Comparison of ENCODE assay signal across 1 cellular context in genomic region chr1:67479146-67479891, GRCh38.
TF ChIP-seq lines count a peak whose summit lies in the region.

No MANE protein-coding gene starts in this region.

TF ChIP-seq in K562, 482 proteins besides CTCF, POLR2A, EP300 and RAD21 (continued from another document and continues in another):
- peak; percentile 67; the same call in 1 of the 2 replicates for TF ChIP-seq ZBTB2 (IDR thresholded peaks at IDR 0.05)
- TF ChIP-seq NR4A1 (CRISPR knock-in tag; IDR thresholded peaks at IDR 0.05) = no peak
- TF ChIP-seq NR4A1 (tag; IDR thresholded peaks at IDR 0.05) = no peak
- no peak for TF ChIP-seq TARDBP (IDR thresholded peaks at IDR 0.05)
- no peak for TF ChIP-seq NFATC3 (IDR thresholded peaks at IDR 0.05)
- no peak for TF ChIP-seq NR1H2 (CRISPR knock-in tag; IDR thresholded peaks at IDR 0.05)
- TF ChIP-seq FOS (IDR thresholded peaks at IDR 0.05; ENCODE audit: extremely low read depth, insufficient read length) = no peak
- TF ChIP-seq MTA1 (IDR thresholded peaks at IDR 0.05; ENCODE audit: borderline replicate concordance) = peak; percentile 70; the same call in 1 of the 2 replicates
- TF ChIP-seq ZNF23 (CRISPR knock-in tag; IDR thresholded peaks at IDR 0.05) = no peak
- TF ChIP-seq ZC3H11A (IDR thresholded peaks at IDR 0.05; ENCODE audit: low read depth, low read length) = no peak
- TF ChIP-seq HMG20A (CRISPR knock-in tag; conservative IDR thresholded peaks at IDR 0.05) = no peak
- 0 out of 2 replicates have a peak, but pooled peaks have one; percentile 52 for TF ChIP-seq MECOM (CRISPR knock-in tag; IDR thresholded peaks at IDR 0.05)
- TF ChIP-seq SMARCB1 (IDR thresholded peaks at IDR 0.05; ENCODE audit: insufficient read length, low read depth) = no peak
- TF ChIP-seq CCAR2 (IDR thresholded peaks at IDR 0.05; ENCODE audit: low read depth, low read length) = no peak
- TF ChIP-seq ETV5 (CRISPR knock-in tag; IDR thresholded peaks at IDR 0.05; ENCODE audit: low read depth) = no peak
- TF ChIP-seq PHF20 (IDR thresholded peaks at IDR 0.05; ENCODE audit: partially characterized antibody) = no peak
- TF ChIP-seq GATA2 (CRISPR knock-in tag; IDR thresholded peaks at IDR 0.05) = peak; percentile 85
- no peak for TF ChIP-seq ZNF165 (CRISPR knock-in tag; IDR thresholded peaks at IDR 0.05; ENCODE audit: borderline replicate concordance)
- TF ChIP-seq MCM5 (IDR thresholded peaks at IDR 0.05; ENCODE audit: low read depth) = no peak
- TF ChIP-seq SMC3 (conservative IDR thresholded peaks at IDR 0.05; ENCODE audit: insufficient read depth, low read depth, low read length) = no peak
- no peak; the same call in 1 of the 2 replicates for TF ChIP-seq SP1 (CRISPR knock-in tag; IDR thresholded peaks at IDR 0.05)
- no peak for TF ChIP-seq ZNF586 (CRISPR knock-in tag; conservative IDR thresholded peaks at IDR 0.05)
- no peak for TF ChIP-seq SIRT6 (IDR thresholded peaks at IDR 0.05; ENCODE audit: low read depth, low read length)
- no peak for TF ChIP-seq CBX2 (IDR thresholded peaks at IDR 0.05; ENCODE audit: insufficient read depth, low read length, poor library complexity, severe bottlenecking)
- TF ChIP-seq DLX4 (CRISPR knock-in tag; IDR thresholded peaks at IDR 0.05) = no peak
- TF ChIP-seq MCM3 (IDR thresholded peaks at IDR 0.05) = no peak
- TF ChIP-seq PTTG1 (tag; IDR thresholded peaks at IDR 0.05; ENCODE audit: low read depth) = no peak
- TF ChIP-seq NR2F6 (CRISPR knock-in tag; IDR thresholded peaks at IDR 0.05) = no peak
- no peak for TF ChIP-seq KAT7 (CRISPR knock-in tag; IDR thresholded peaks at IDR 0.05; ENCODE audit: borderline replicate concordance)
- TF ChIP-seq CSDE1 (IDR thresholded peaks at IDR 0.05) = no peak
- no peak for TF ChIP-seq KLF6 (CRISPR knock-in tag; IDR thresholded peaks at IDR 0.05; ENCODE audit: borderline replicate concordance)
- no peak for TF ChIP-seq ELF1 (tag; IDR thresholded peaks at IDR 0.05)
- 0 out of 2 replicates have a peak, but pooled peaks have one; percentile 19 for TF ChIP-seq TCF7L2 (IDR thresholded peaks at IDR 0.05; ENCODE audit: low read depth, low read length)
- TF ChIP-seq ZNF121 (CRISPR knock-in tag; conservative IDR thresholded peaks at IDR 0.05) = no peak
- TF ChIP-seq SUPT5H (IDR thresholded peaks at IDR 0.05) = no peak
- TF ChIP-seq RB1 (IDR thresholded peaks at IDR 0.05; ENCODE audit: low read depth) = no peak
- peak; percentile 41 for TF ChIP-seq USF2 (CRISPR knock-in tag; IDR thresholded peaks at IDR 0.05)
- no peak for TF ChIP-seq BCLAF1 (IDR thresholded peaks at IDR 0.05; ENCODE audit: borderline replicate concordance in 1 of 2, control insufficient read depth in 1 of 2, low read depth in 2 of 2, low read length in 1 of 2)
- no peak for TF ChIP-seq ATF1 (CRISPR knock-in tag; IDR thresholded peaks at IDR 0.05)
- TF ChIP-seq ATF1 (tag; IDR thresholded peaks at IDR 0.05) = peak; percentile 52
- no peak for TF ChIP-seq HINFP (tag; conservative IDR thresholded peaks at IDR 0.05; ENCODE audit: low read depth)
- TF ChIP-seq ZNF778 (CRISPR knock-in tag; IDR thresholded peaks at IDR 0.05) = no peak
- no peak for TF ChIP-seq TCFL5 (CRISPR knock-in tag; conservative IDR thresholded peaks at IDR 0.05)
- no peak for TF ChIP-seq ZC3H8 (IDR thresholded peaks at IDR 0.05)
- TF ChIP-seq HMGN3 (IDR thresholded peaks at IDR 0.05; ENCODE audit: borderline replicate concordance, extremely low read depth, insufficient read length, low read depth, low read length) = no peak
- TF ChIP-seq DMBX1 (CRISPR knock-in tag; IDR thresholded peaks at IDR 0.05; ENCODE audit: borderline replicate concordance) = no peak
- TF ChIP-seq L3MBTL2 (IDR thresholded peaks at IDR 0.05) = peak; percentile 98
- peak; percentile 72; the same call in 1 of the 2 replicates for TF ChIP-seq SMARCE1 (IDR thresholded peaks at IDR 0.05)
- TF ChIP-seq CHD1 (IDR thresholded peaks at IDR 0.05; ENCODE audit: low read length) = no peak
- no peak for TF ChIP-seq CCNT2 (IDR thresholded peaks at IDR 0.05; ENCODE audit: borderline replicate concordance, extremely low read depth, insufficient read length, low read depth, low read length)
- no peak for TF ChIP-seq IRF2 (CRISPR knock-in tag; IDR thresholded peaks at IDR 0.05)
- TF ChIP-seq IRF9 (tag; IDR thresholded peaks at IDR 0.05) = no peak
- TF ChIP-seq ESRRA (IDR thresholded peaks at IDR 0.05; ENCODE audit: borderline replicate concordance, low read depth) = peak; percentile 58; the same call in 1 of the 2 replicates
- TF ChIP-seq REST (CRISPR knock-in tag; IDR thresholded peaks at IDR 0.05; ENCODE audit: low read depth) = no peak
- no peak for TF ChIP-seq EZH2 (IDR thresholded peaks at IDR 0.05; ENCODE audit: borderline replicate concordance, low read depth, low read length)
- TF ChIP-seq PHTF2 (CRISPR knock-in tag; IDR thresholded peaks at IDR 0.05) = no peak
- peak; percentile 82 for TF ChIP-seq CBFB (CRISPR knock-in tag; IDR thresholded peaks at IDR 0.05)
- TF ChIP-seq ESRRB (CRISPR knock-in tag; IDR thresholded peaks at IDR 0.05; ENCODE audit: borderline replicate concordance) = no peak
- no peak for TF ChIP-seq ZBTB11 (CRISPR knock-in tag; IDR thresholded peaks at IDR 0.05)
